In the genomic region with DNA sequence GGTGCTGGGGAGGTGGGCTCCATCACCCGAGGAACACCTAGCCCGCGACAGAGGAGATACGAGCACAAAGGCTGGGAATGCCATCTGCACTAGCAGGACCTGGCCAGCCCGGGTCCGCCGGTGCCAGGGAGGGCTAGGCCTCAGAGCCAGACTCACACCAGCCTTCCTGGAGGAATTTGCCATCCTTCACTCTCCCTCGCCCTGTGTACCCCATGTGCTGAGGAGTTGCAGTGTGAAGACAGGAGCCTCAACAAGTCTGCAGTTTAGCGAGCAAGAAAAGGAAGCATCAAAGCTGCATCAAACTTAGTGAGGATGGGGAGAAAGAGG, we compare ENCODE assay signal across 21 cellular contexts.
DNase-seq lines count a peak whose midpoint lies in the region; ATAC-seq and TF ChIP-seq lines count a peak whose summit lies in the region.
"Had no signal": no experiment of that assay in that cellular context is flagged by ENCODE, and none has a peak within 500 bp of the region (broad histone marks: within the 10 kb centered on the region; RNA-seq: fewer than 3 reads in every experiment).

No MANE protein-coding gene starts in this region.

- no peaks in the 10 kb centered on the region for H3K9me3 ChIP-seq in body of pancreas
- H3K9me3 ChIP-seq in muscle layer of colon (ENCODE audit: low read length), result no peaks in the 10 kb centered on the region
- H3K9me3 ChIP-seq in thoracic aorta, result no peaks in the 10 kb centered on the region
- H3K9me3 ChIP-seq: pancreas had no signal

- ATAC-seq in body of pancreas (no peak), thoracic aorta (ENCODE audit: insufficient number of reproducible peaks, low FRiP score, low read depth) (no peak), GM18519 (IDR thresholded peaks at IDR 0.05; ENCODE audit: low FRiP score, unreplicated experiment) (no peak)
- ATAC-seq: Right ventricle myocardium inferior had no signal

- peaks cover 81% of the 10 kb centered on the region for H3K4me1 Mint-ChIP-seq in HFFc6 (ENCODE audit: low read depth)
- H3K4me1 Mint-ChIP-seq: activated CD4-positive, alpha-beta T cell treated with anti-CD3 and anti-CD28 coated beads, Interleukin-2, amount 10 ng/mL, durations not matched to agents 7 days and 5 days had no signal

- TF ChIP-seq CTCF in HFFc6 (IDR thresholded peaks at IDR 0.05), result no peak
- TF ChIP-seq CTCF in body of pancreas (IDR thresholded peaks at IDR 0.05), result no peak
- no peak for TF ChIP-seq CTCF in thoracic aorta (IDR thresholded peaks at IDR 0.05)

- H3K4me3 Mint-ChIP-seq in HFFc6, result peak overlapping the region; percentile 85
- H3K4me3 Mint-ChIP-seq: activated CD4-positive, alpha-beta T cell treated with anti-CD3 and anti-CD28 coated beads, Interleukin-2, amount 10 ng/mL, durations not matched to agents 7 days and 5 days; T-helper 1 cell treated with Interleukin-12 subunit alpha and Interleukin-12 subunit beta and Interleukin-4 antibody, amounts not matched to agents 30 μg/mL and 1 μg/mL, for 36 hours had no signal

- no peaks in the 10 kb centered on the region for H3K36me3 Mint-ChIP-seq in HFFc6 (ENCODE audit: low read depth)
- H3K36me3 Mint-ChIP-seq: naive B cell had no signal

- no peak overlapping the region for H3K9ac ChIP-seq in muscle layer of colon (ENCODE audit: low read length)
- H3K9ac ChIP-seq: KMS-11 had no signal

- peak overlapping the region; percentile 93 for H3K27ac Mint-ChIP-seq in HFFc6
- H3K27ac Mint-ChIP-seq: activated CD4-positive, alpha-beta T cell treated with anti-CD3 and anti-CD28 coated beads, Interleukin-2, amount 10 ng/mL, durations not matched to agents 7 days and 5 days; T-helper 1 cell treated with Interleukin-12 subunit alpha and Interleukin-12 subunit beta and Interleukin-4 antibody, amounts not matched to agents 30 μg/mL and 1 μg/mL, for 36 hours had no signal

- DNase-seq in HFFc6 (no peak), body of pancreas (no peak), thoracic aorta (ENCODE audit: low spot score) (no peak), islet precursor cell (no peak), SIG-M5 treated with dmso at 0.1 percent for 504 hours (lab: John Stamatoyannopoulos, UW; ENCODE audit: unreplicated experiment) (no peak)
- no peak for DNase-seq in stimulated activated CD4-positive, alpha-beta T cell treated with anti-CD3 and anti-CD28 coated beads, Interleukin-4, amount 100 ng/mL, for 1 hour
- DNase-seq: activated CD4-positive, alpha-beta T cell treated with anti-CD3 and anti-CD28 coated beads, Interleukin-2, amount 10 ng/mL, durations not matched to agents 7 days and 5 days; activated CD8-positive, alpha-beta memory T cell treated with anti-CD3 and anti-CD28 coated beads, Interleukin-2, amount 50 U/mL, for 48 hours; cerebellar nuclear complex; DMS79; effector memory CD4-positive, alpha-beta T cell; naive B cell; NCI-H2029 treated with DMSO at 0.1 percent for 48 hours; NCI-H510A; stimulated activated CD4-positive, alpha-beta T cell treated with anti-CD3 and anti-CD28 coated beads, Interleukin-2, amount 100 ng/mL, for 24 hours had no signal

- no peaks in the 10 kb centered on the region for H3K27me3 ChIP-seq in body of pancreas
- H3K27me3 ChIP-seq in muscle layer of colon (ENCODE audit: control insufficient read depth in 1 of 2, insufficient read depth in 2 of 2, low read length in 2 of 2), result no peaks in the 10 kb centered on the region
- H3K27me3 ChIP-seq in thoracic aorta (replicated peaks; ENCODE audit: insufficient read depth), result no peaks in the 10 kb centered on the region
- H3K27me3 ChIP-seq: pancreas had no signal

- peaks cover 1% of the 10 kb centered on the region for H3K27me3 Mint-ChIP-seq in HFFc6 (ENCODE audit: insufficient read depth)

- H3K36me3 ChIP-seq in body of pancreas (replicated peaks in 1 of 2; ENCODE audit: insufficient read depth in 1 of 2, low read depth in 2 of 2) (no peaks in the 10 kb centered on the region), muscle layer of colon (ENCODE audit: insufficient read depth, low read length) (no peaks in the 10 kb centered on the region), thoracic aorta (no peaks in the 10 kb centered on the region)
- H3K36me3 ChIP-seq: pancreas had no signal

- intact Hi-C loops in body of pancreas (cut with DNase I), result no loop called here

- TF ChIP-seq POLR2A in body of pancreas (IDR thresholded peaks at IDR 0.05), result no peak

- H3K4me1 ChIP-seq in body of pancreas (peaks cover 5% of the 10 kb centered on the region), muscle layer of colon (ENCODE audit: insufficient read depth, low read length) (peaks cover 57% of the 10 kb centered on the region), thoracic aorta (ENCODE audit: control insufficient read depth in 1 of 2, low read depth in 2 of 2) (peaks cover 10 to 56% of the 10 kb centered on the region in 2 donors)
- H3K4me1 ChIP-seq: pancreas had no signal

- 63 to 70% methylated on average over 5 to 9 of the region's 9 CpGs for WGBS in body of pancreas, 2 donors

- H3K27ac ChIP-seq in body of pancreas, result peak overlapping the region in 3 of 4 donors; percentile 49 to 51 (median 51)
- H3K27ac ChIP-seq in muscle layer of colon (ENCODE audit: low read depth, low read length), result peak overlapping the region; percentile 53
- H3K27ac ChIP-seq in thoracic aorta, result peak overlapping the region; percentile 16 to 38
- H3K27ac ChIP-seq: KMS-11 had no signal

- no peaks in the 10 kb centered on the region for H3K9me3 Mint-ChIP-seq in HFFc6
- H3K9me3 Mint-ChIP-seq: activated CD4-positive, alpha-beta T cell treated with anti-CD3 and anti-CD28 coated beads, Interleukin-2, amount 10 ng/mL, durations not matched to agents 7 days and 5 days; naive B cell; T-helper 1 cell treated with Interleukin-12 subunit alpha and Interleukin-12 subunit beta and Interleukin-4 antibody, amounts not matched to agents 30 μg/mL and 1 μg/mL, for 36 hours had no signal

- no peak overlapping the region for H3K4me3 ChIP-seq in body of pancreas
- H3K4me3 ChIP-seq in muscle layer of colon (ENCODE audit: low read depth in 1 of 2, low read length in 2 of 2), result no peak overlapping the region
- H3K4me3 ChIP-seq in thoracic aorta, result no peak overlapping the region
- H3K4me3 ChIP-seq: pancreas had no signal
